ENCODE assay signal across 17 cellular contexts in genomic region chr10:32244011-32244410, GRCh38.
"Had no signal": no experiment of that assay in that cellular context is flagged by ENCODE, and none has a peak within 500 bp of the region (broad histone marks: within the 10 kb centered on the region; RNA-seq: fewer than 3 reads in every experiment).

No MANE protein-coding gene starts in this region.

- H3K4me1 Mint-ChIP-seq: neural crest cell had no signal

- H3K27me3 ChIP-seq: cardiac muscle cell, esophagus muscularis mucosa, heart right ventricle, left lung, upper lobe of right lung had no signal

- H3K27ac ChIP-seq: cardiac muscle cell, esophagus muscularis mucosa, heart right ventricle, left lung, thoracic aorta, upper lobe of right lung had no signal

- H3K36me3 Mint-ChIP-seq: activated naive CD4-positive, alpha-beta T cell treated with anti-CD3 and anti-CD28 coated beads, Interleukin-2, amount 10 ng/mL, durations not matched to agents 7 days and 5 days; mesothelial cell of epicardium had no signal

- H3K9me3 ChIP-seq: esophagus muscularis mucosa, heart right ventricle, left lung, thoracic aorta, upper lobe of right lung had no signal

- H3K27ac Mint-ChIP-seq: activated naive CD4-positive, alpha-beta T cell treated with anti-CD3 and anti-CD28 coated beads, Interleukin-2, amount 10 ng/mL, durations not matched to agents 7 days and 5 days; mesothelial cell of epicardium had no signal

- H3K4me3 ChIP-seq: cardiac muscle cell, esophagus muscularis mucosa, heart right ventricle, left lung, thoracic aorta, upper lobe of right lung had no signal

- DNase-seq: activated CD4-positive, alpha-beta T cell treated with anti-CD3 and anti-CD28 coated beads, Interleukin-2, amount 50 U/mL, for 4 hours; activated CD4-positive, CD25-positive, alpha-beta regulatory T cell; activated naive CD4-positive, alpha-beta T cell treated with anti-CD3 and anti-CD28 coated beads, Interleukin-2, amount 10 ng/mL, durations not matched to agents 7 days and 5 days; amniotic stem cell; dermis blood vessel endothelial cell; effector memory CD4-positive, alpha-beta T cell; heart right ventricle; left lung; retina; SW 1271; T-helper 9 cell; upper lobe of right lung had no signal

- H3K4me1 ChIP-seq: esophagus muscularis mucosa, left lung, upper lobe of right lung had no signal

- H3K9me3 Mint-ChIP-seq: activated naive CD4-positive, alpha-beta T cell treated with anti-CD3 and anti-CD28 coated beads, Interleukin-2, amount 10 ng/mL, durations not matched to agents 7 days and 5 days; neural crest cell had no signal

- H3K36me3 ChIP-seq: cardiac muscle cell, esophagus muscularis mucosa, heart right ventricle, left lung, thoracic aorta, upper lobe of right lung had no signal

- H3K4me3 Mint-ChIP-seq: activated naive CD4-positive, alpha-beta T cell treated with anti-CD3 and anti-CD28 coated beads, Interleukin-2, amount 10 ng/mL, durations not matched to agents 7 days and 5 days; mesothelial cell of epicardium; neural crest cell had no signal

- ATAC-seq: heart right ventricle, left lung had no signal
